In genomic region chr4:72744103-72744725, GRCh38 we compare ENCODE assay signal across 15 cellular contexts.
DNase-seq lines count a peak whose midpoint lies in the region; ATAC-seq, FAIRE-seq and TF ChIP-seq lines count a peak whose summit lies in the region.
"Had no signal": no experiment of that assay in that cellular context is flagged by ENCODE, and none has a peak within 500 bp of the region (broad histone marks: within the 10 kb centered on the region; RNA-seq: fewer than 3 reads in every experiment).

No MANE protein-coding gene starts in this region.

- no peak overlapping the region for H2AFZ ChIP-seq in H1 (ENCODE audit: low read length)
- H2AFZ ChIP-seq: GM23338 had no signal

- H4K8ac ChIP-seq in H1 (ENCODE audit: extremely low read depth, insufficient read depth, low read length), result no peak overlapping the region

- H4K20me1 ChIP-seq in H1 (replicated peaks in 1 of 2; ENCODE audit: control insufficient read depth in 1 of 2, insufficient read depth in 2 of 2, low read length in 2 of 2), result no peaks in the 10 kb centered on the region
- H4K20me1 ChIP-seq: BLaER1 had no signal

- H3K4ac ChIP-seq in H1 (replicated peaks; ENCODE audit: insufficient read length, low read depth, low read length), result no peak overlapping the region

- H3K79me2 ChIP-seq in H1 (ENCODE audit: control insufficient read depth in 1 of 2, insufficient read depth in 2 of 2, low read length in 2 of 2), result no peaks in the 10 kb centered on the region

- no peak for ATAC-seq in HG02885 (IDR thresholded peaks at IDR 0.05; ENCODE audit: poor library complexity, unreplicated experiment)
- ATAC-seq: CD8-positive, alpha-beta T cell; GM23338 had no signal

- CTCF ChIA-PET in H1 (lab: Charles Lee; ENCODE audit: partially characterized antibody), result no interaction called here

- no peak overlapping the region for H3K18ac ChIP-seq in H1 (ENCODE audit: extremely low read depth, low read length)

- H2BK12ac ChIP-seq in H1 (ENCODE audit: low read depth, low read length), result no peak overlapping the region

- WGBS in H1 (ENCODE audit: extremely low coverage in 1 of 2, insufficient coverage in 1 of 2, insufficient read length in 1 of 2, insufficient replicate concordance in 2 of 2, low coverage in 1 of 2, low lambda C conversion rate in 2 of 2, missing lambda C conversion rate in 1 of 2), 2 experiments, result 94% methylated on average over 1 of the region's 1 CpG; no CpG with 5 or more reads in 1 of the 2 experiments
- WGBS in esophagus squamous epithelium, 2 donors, result 86 to 100% methylated on average over 1 of the region's 1 CpG

- no peak overlapping the region for H3K4me3 ChIP-seq in H1 (ENCODE audit: extremely low read depth in 1 of 4, insufficient read depth in 2 of 4, low read depth in 3 of 4, low read length in 4 of 4)
- H3K4me3 ChIP-seq in esophagus squamous epithelium, result no peak overlapping the region
- H3K4me3 ChIP-seq: BLaER1, GM23338, SK-N-MC had no signal

- no peak overlapping the region for H3K23ac ChIP-seq in H1 (ENCODE audit: insufficient read length)

- intact Hi-C loops in esophagus squamous epithelium (cut with DNase I), result no loop called here

- POLR2A ChIA-PET in H1 (lab: Charles Lee; ENCODE audit: partially characterized antibody), result no interaction called here

- H3K9me3 ChIP-seq in H1 (ENCODE audit: insufficient read depth in 2 of 2, low read depth in 1 of 2, low read length in 1 of 2) (no peaks in the 10 kb centered on the region), esophagus squamous epithelium (no peaks in the 10 kb centered on the region)

- H4K5ac ChIP-seq in H1 (ENCODE audit: insufficient read length, low read depth, low read length), result no peak overlapping the region

- H3K79me1 ChIP-seq in H1 (ENCODE audit: low read depth, low read length), result no peaks in the 10 kb centered on the region

- in situ Hi-C loops in SK-MEL-5 (cut with HindIII; ENCODE audit: low pct_unique_long_range_greater_than_20kb, low sequenced_read_pairs), result no loop called here

- no peaks in the 10 kb centered on the region for H3K4me1 ChIP-seq in H1 (replicated peaks in 1 of 4; ENCODE audit: control insufficient read depth in 3 of 4, insufficient read depth in 4 of 4, low read length in 3 of 4)
- no peaks in the 10 kb centered on the region for H3K4me1 ChIP-seq in esophagus squamous epithelium
- H3K4me1 ChIP-seq: BLaER1 had no signal

- H3K9ac ChIP-seq in H1 (replicated peaks in 1 of 4; ENCODE audit: extremely low read depth in 1 of 4, low read depth in 3 of 4, low read length in 3 of 4), result no peak overlapping the region
- H3K9ac ChIP-seq: BLaER1 had no signal

- no peak overlapping the region for H2BK5ac ChIP-seq in H1 (ENCODE audit: low read depth, low read length)

- TF ChIP-seq EP300 in H1 (IDR thresholded peaks at IDR 0.05; ENCODE audit: borderline replicate concordance in 1 of 2, low read depth in 2 of 2, low read length in 2 of 2), result no peak

- no peak for FAIRE-seq in H1 (lab: Jason Lieb, UNC)

- no peak for TF ChIP-seq CTCF in H1 (IDR thresholded peaks at IDR 0.05; ENCODE audit: control extremely low read depth in 1 of 3, insufficient read depth in 1 of 3, low read depth in 1 of 3, low read length in 3 of 3)
- no peak for TF ChIP-seq CTCF in esophagus squamous epithelium (IDR thresholded peaks at IDR 0.05)

- H3K27me3 ChIP-seq in H1 (replicated peaks in 1 of 4; ENCODE audit: control insufficient read depth in 3 of 4, extremely low read depth in 1 of 4, insufficient read depth in 3 of 4, low read length in 3 of 4), result no peaks in the 10 kb centered on the region
- H3K27me3 ChIP-seq in esophagus squamous epithelium, result no peaks in the 10 kb centered on the region
- H3K27me3 ChIP-seq: BLaER1 had no signal

- H3K27ac ChIP-seq in H1 (ENCODE audit: low read depth, low read length) (no peak overlapping the region), esophagus squamous epithelium (no peak overlapping the region)
- H3K27ac ChIP-seq: BLaER1, SK-N-MC had no signal

- TF ChIP-seq POLR2A in H1 (IDR thresholded peaks at IDR 0.05; ENCODE audit: control extremely low read depth in 1 of 2, low read depth in 2 of 2, low read length in 2 of 2) (no peak), esophagus squamous epithelium (IDR thresholded peaks at IDR 0.05) (no peak)

- H2AK5ac ChIP-seq in H1 (ENCODE audit: low read depth, low read length), result no peak overlapping the region

- no peak overlapping the region for H2BK20ac ChIP-seq in H1 (ENCODE audit: low read length)

- no peak overlapping the region for H4K91ac ChIP-seq in H1 (replicated peaks; ENCODE audit: insufficient read length, low read length)

- TF ChIP-seq RAD21 in H1 (IDR thresholded peaks at IDR 0.05 in 1 of 2, conservative IDR thresholded peaks at IDR 0.05 in 1 of 2; ENCODE audit: low read depth in 2 of 2, low read length in 2 of 2), result no peak

- DNase-seq in EH (ENCODE audit: low read depth) (peak; percentile 2), SK-MEL-5 (ENCODE audit: low read depth, low spot score) (peak; percentile 34), H1 (ENCODE audit: low read depth in 1 of 2, low spot score in 2 of 2) (no peak), renal cortical epithelial cell (ENCODE audit: low read depth) (peak; percentile 23), esophagus squamous epithelium (lab: John Stamatoyannopoulos, UW) (no peak), NCI-H510A treated with DMSO at 0.1 percent for 48 hours (lab: John Stamatoyannopoulos, UW) (no peak)
- DNase-seq in stimulated activated CD4-positive, alpha-beta T cell treated with anti-CD3 and anti-CD28 coated beads, Interleukin-4, amount 100 ng/mL, for 1 hour, result no peak
- DNase-seq: CD8-positive, alpha-beta T cell; DMS79 treated with DMSO at 0.1 percent for 48 hours; NCI-H1436; NCI-H2029 had no signal

- H3K4me2 ChIP-seq in H1 (ENCODE audit: insufficient read depth in 1 of 2, low read depth in 2 of 2, low read length in 2 of 2), result no peak overlapping the region
- H3K4me2 ChIP-seq: BLaER1, GM23338 had no signal

- no peaks in the 10 kb centered on the region for H3K23me2 ChIP-seq in H1 (ENCODE audit: low read depth, low read length)

- no peak overlapping the region for H3K56ac ChIP-seq in H1 (replicated peaks; ENCODE audit: insufficient read length, low read depth, low read length)

- H3K36me3 ChIP-seq in H1 (ENCODE audit: control insufficient read depth in 2 of 4, insufficient read depth in 4 of 4, low read length in 3 of 4) (no peaks in the 10 kb centered on the region), esophagus squamous epithelium (no peaks in the 10 kb centered on the region)
- H3K36me3 ChIP-seq: BLaER1 had no signal

- H3K14ac ChIP-seq in H1 (ENCODE audit: insufficient read length), result no peak overlapping the region

- no peak overlapping the region for H2BK15ac ChIP-seq in H1 (ENCODE audit: low read length)

- no peak overlapping the region for H2BK120ac ChIP-seq in H1 (replicated peaks; ENCODE audit: low read depth, low read length)

TF ChIP-seq in H1, 55 proteins besides CTCF, POLR2A, EP300 and RAD21:
- TF ChIP-seq CEBPB (IDR thresholded peaks at IDR 0.05; ENCODE audit: low read depth, low read length) (0 out of 2 replicates have a peak, but pooled peaks have one; percentile 4), TBP (IDR thresholded peaks at IDR 0.05; ENCODE audit: low read depth, low read length) (no peak)

Comparison
In these comparisons a context has a peak if more than half of its experiments do, and no peak if none do; other contexts are left out.
1. DNase-seq: peak in EH (single experiment), SK-MEL-5 (single experiment) and renal cortical epithelial cell (single experiment); none in H1 (0 of 2), esophagus squamous epithelium (single experiment), stimulated activated CD4-positive, alpha-beta T cell treated with anti-CD3 and anti-CD28 coated beads, Interleukin-4, amount 100 ng/mL, for 1 hour (single experiment) and NCI-H510A treated with DMSO at 0.1 percent for 48 hours (single experiment).